ENCODE assay signal across 13 cellular contexts in genomic region chrX:129577473-129577872, GRCh38. TPM values are rescaled to one million over a fixed set of nuclear protein-coding genes. Genes with fewer than 3 reads are reported as not detected.
DNase-seq lines count a peak whose midpoint lies in the region; ATAC-seq, FAIRE-seq and TF ChIP-seq lines count a peak whose summit lies in the region.
"Had no signal": no experiment of that assay in that cellular context is flagged by ENCODE, and none has a peak within 500 bp of the region (broad histone marks: within the 10 kb centered on the region; RNA-seq: fewer than 3 reads in every experiment).

No MANE protein-coding gene starts in this region.

- no peaks in the 10 kb centered on the region for H3K9me3 ChIP-seq in BE2C
- H3K9me3 ChIP-seq in fibroblast of lung (ENCODE audit: control insufficient read depth, insufficient read depth, low read depth, low read length) = no peaks in the 10 kb centered on the region
- H3K9me3 ChIP-seq in osteoblast (ENCODE audit: low read depth, low read length) = no peaks in the 10 kb centered on the region
- no peaks in the 10 kb centered on the region for H3K9me3 ChIP-seq in spleen

- FAIRE-seq in RCC 7860 (lab: Jason Lieb, UNC) = no peak

- H3K4me1 ChIP-seq in BE2C = no peaks in the 10 kb centered on the region
- H3K4me1 ChIP-seq in fibroblast of lung (ENCODE audit: control insufficient read depth, extremely low read depth, insufficient read depth, low read length) = peaks cover 2% of the 10 kb centered on the region
- H3K4me1 ChIP-seq in osteoblast (ENCODE audit: insufficient read depth, low read length) = peaks cover 20% of the 10 kb centered on the region
- H3K4me1 ChIP-seq in spleen = no peaks in the 10 kb centered on the region

- intact Hi-C loops in lower leg skin (cut with DNase I; ENCODE audit: low total_unique reads) = no loop called here
- intact Hi-C loops in spleen (cut with DNase I; ENCODE audit: low total_unique reads) = no loop called here

- H3K4me3 ChIP-seq in BE2C (ENCODE audit: low read depth, low read length) (no peak overlapping the region), fibroblast of lung (replicated peaks in 1 of 4; ENCODE audit: control extremely low read depth in 1 of 4, insufficient read depth in 1 of 4, low read depth in 3 of 4, low read length in 4 of 4) (no peak overlapping the region), osteoblast (ENCODE audit: insufficient read depth, low read length) (no peak overlapping the region), lower leg skin (ENCODE audit: low read depth, poor library complexity, severe bottlenecking) (no peak overlapping the region), spleen (no peak overlapping the region)

- H3K4me2 ChIP-seq in fibroblast of lung (ENCODE audit: extremely low read depth, insufficient read depth, low read length) = no peak overlapping the region
- peak overlapping the region; percentile 32 for H3K4me2 ChIP-seq in osteoblast (ENCODE audit: insufficient read depth, low read length)

- H4K20me1 ChIP-seq in fibroblast of lung (ENCODE audit: control insufficient read depth, extremely low read depth, insufficient read depth, low read length) = no peaks in the 10 kb centered on the region
- H4K20me1 ChIP-seq in osteoblast (ENCODE audit: insufficient read depth, low read length) = no peaks in the 10 kb centered on the region

- TF ChIP-seq POLR2A in lower leg skin (IDR thresholded peaks at IDR 0.05) (no peak), spleen (IDR thresholded peaks at IDR 0.05) (no peak)

- H3K79me2 ChIP-seq in fibroblast of lung (ENCODE audit: control insufficient read depth, insufficient read depth, low read length) = no peaks in the 10 kb centered on the region
- H3K79me2 ChIP-seq in osteoblast (ENCODE audit: insufficient read depth, low read length) = no peaks in the 10 kb centered on the region

- H3K36me3 ChIP-seq in BE2C (peaks cover 6% of the 10 kb centered on the region), fibroblast of lung (ENCODE audit: control insufficient read depth, insufficient read depth, low read length) (peaks cover 2% of the 10 kb centered on the region), osteoblast (ENCODE audit: insufficient read depth, low read length) (peaks cover 10% of the 10 kb centered on the region), spleen (peaks cover 0 to 43% (median 3%) of the 10 kb centered on the region in 6 donors)

- H2AFZ ChIP-seq in fibroblast of lung (ENCODE audit: low read length) (no peak overlapping the region), osteoblast (ENCODE audit: low read length) (no peak overlapping the region)

- no peak for ATAC-seq in GM18502 (IDR thresholded peaks at IDR 0.05; ENCODE audit: poor library complexity, unreplicated experiment)
- no peak for ATAC-seq in GM21515 (IDR thresholded peaks at IDR 0.05; ENCODE audit: unreplicated experiment)
- ATAC-seq: HCT116 had no signal

- H3K27ac ChIP-seq in fibroblast of lung (ENCODE audit: insufficient read depth, low read length) (peak overlapping the region; percentile 48), osteoblast (ENCODE audit: low read depth, low read length) (peak overlapping the region; percentile 78), spleen (no peak overlapping the region)

- TF ChIP-seq CTCF in BE2C (IDR thresholded peaks at IDR 0.05; ENCODE audit: low read depth, low read length) (no peak), fibroblast of lung (conservative IDR thresholded peaks at IDR 0.05 in 1 of 2, IDR thresholded peaks at IDR 0.05 in 1 of 2; ENCODE audit: low read depth in 1 of 2, low read length in 2 of 2) (no peak), osteoblast (IDR thresholded peaks at IDR 0.05; ENCODE audit: extremely low read depth, low read depth, low read length) (no peak), lower leg skin (IDR thresholded peaks at IDR 0.05) (no peak), spleen (IDR thresholded peaks at IDR 0.05 in 8 of 11, conservative IDR thresholded peaks at IDR 0.05 in 3 of 11) (no peak)

- 55 to 56% methylated on average over 5 of the region's 5 CpGs for WGBS in lower leg skin, 2 donors
- whole genome bisulfite sequencing in spleen, 5 donors = 74 to 94% (median 89%) methylated on average over 5 of the region's 5 CpGs

- H3K27me3 ChIP-seq in BE2C (no peaks in the 10 kb centered on the region), fibroblast of lung (ENCODE audit: control insufficient read depth, insufficient read depth, low read length) (no peaks in the 10 kb centered on the region), osteoblast (ENCODE audit: insufficient read depth, low read length) (no peaks in the 10 kb centered on the region), spleen (replicated peaks in 1 of 7) (no peaks in the 10 kb centered on the region)

- H3K9ac ChIP-seq in fibroblast of lung (ENCODE audit: insufficient read depth, low read length) = no peak overlapping the region

- peak; percentile 15 for DNase-seq in BE2C
- peak; percentile 18 for DNase-seq in RCC 7860 (ENCODE audit: low spot score)
- peak; percentile 77 to 84 for DNase-seq in fibroblast of lung (ENCODE audit: low read depth in 2 of 2)
- peak; percentile 76 for DNase-seq in osteoblast (ENCODE audit: insufficient read length, low spot score, missing footprints)
- no peak for DNase-seq in lower leg skin (ENCODE audit: low spot score in 2 of 2)
- no peak for DNase-seq in spleen
- DNase-seq: activated CD8-positive, alpha-beta memory T cell treated with anti-CD3 and anti-CD28 coated beads, Interleukin-2, amount 50 U/mL, for 48 hours; DMS79 treated with DMSO at 0.1 percent for 48 hours; NCI-H2081 treated with DMSO at 0.1 percent for 48 hours; SW 1271 had no signal

RNA-seq across cellular contexts. Expression of gene OCRL, which starts 37.4 kb away (rescaled TPM):
- 15.8 TPM for polyA plus RNA-seq in BE2C (2012; ENCODE audit: insufficient read depth, insufficient read length, low read depth)
- total RNA-seq in fibroblast of lung (17.7 and 23.0 TPM in 2 replicates), osteoblast (18.1 and 18.9 TPM in 2 replicates), lower leg skin (10 to 100 TPM; 13.2 to 18.0 (median 15.9) TPM), spleen (10 to 100 TPM; 10.1 to 16.9 (median 15.3) TPM)
- polyA plus RNA-seq in fibroblast of lung (28.7 and 32.1 TPM in 2 replicates), spleen (1 to 10 TPM; 3.2 to 5.4 (median 4.6) TPM)
- polyA plus RNA-seq in fibroblast of lung (2012) = 17.2 and 17.3 TPM in 2 replicates
- polyA minus RNA-seq in fibroblast of lung (ENCODE audit: low replicate concordance) = 19.8 and 21.2 TPM in 2 replicates

RNA-seq across cellular contexts. Expression of gene SMARCA1, which starts 54.2 kb away (rescaled TPM):
- polyA plus RNA-seq in BE2C (2012; ENCODE audit: insufficient read depth, insufficient read length, low read depth) = 8.2 TPM
- 47.5 and 53.3 TPM in 2 replicates for total RNA-seq in fibroblast of lung
- 38.3 and 74.5 TPM in 2 replicates for polyA plus RNA-seq in fibroblast of lung
- 33.7 and 61.0 TPM in 2 replicates for polyA plus RNA-seq in fibroblast of lung (2012)
- 1.8 and 8.1 TPM in 2 replicates for polyA minus RNA-seq in fibroblast of lung (ENCODE audit: low replicate concordance)
- 44.8 and 58.6 TPM in 2 replicates for total RNA-seq in osteoblast
- 10 to 100 TPM in 2 of 4 donors, 1 to 10 TPM in 2; 8.0 to 13.9 (median 11.2) TPM for total RNA-seq in lower leg skin
- total RNA-seq in spleen = 10 to 100 TPM; 13.3 to 25.3 (median 17.1) TPM
- polyA plus RNA-seq in spleen = 1 to 10 TPM; 2.5 to 4.6 (median 3.1) TPM

Comparison
In these comparisons a context has a peak if more than half of its experiments do, and no peak if none do; other contexts are left out.
1. DNase-seq: peak in BE2C (single experiment), RCC 7860 (single experiment), fibroblast of lung (2 of 2) and osteoblast (single experiment); none in lower leg skin (0 of 2) and spleen (single experiment).
2. H3K27ac ChIP-seq: peak in fibroblast of lung (single experiment) and osteoblast (single experiment); none in spleen (0 of 8).